26 cellular contexts compared by ENCODE assay signal in the genomic region with DNA sequence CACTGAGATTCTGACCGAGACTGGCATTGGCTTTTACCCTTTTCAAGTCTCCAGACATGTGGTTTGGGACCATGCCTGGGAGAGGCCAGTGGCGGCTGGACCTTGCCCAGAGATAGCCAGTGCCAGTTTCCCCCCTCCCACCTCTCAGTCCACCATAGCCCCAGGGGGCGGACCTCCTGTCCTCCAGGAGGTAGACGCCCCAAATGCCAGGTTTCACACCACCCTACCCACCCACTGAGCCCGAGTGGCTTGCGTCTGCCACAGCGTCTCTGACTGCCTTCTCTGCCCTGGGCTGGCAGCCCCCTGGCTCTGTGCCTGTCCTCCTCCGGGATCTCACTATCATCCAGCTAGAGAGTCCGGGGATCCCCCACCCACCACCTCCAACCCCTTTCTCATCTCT. TPM values are rescaled to one million over a fixed set of nuclear protein-coding genes. Genes with fewer than 3 reads are reported as not detected.
DNase-seq lines count a peak whose midpoint lies in the region; ATAC-seq and TF ChIP-seq lines count a peak whose summit lies in the region.
"Had no signal": no experiment of that assay in that cellular context is flagged by ENCODE, and none has a peak within 500 bp of the region (broad histone marks: within the 10 kb centered on the region; RNA-seq: fewer than 3 reads in every experiment).

No MANE protein-coding gene starts in this region.

- H3K4me2 ChIP-seq in hepatocyte: no peak overlapping the region

- H3K27ac Mint-ChIP-seq in activated T-cell treated with anti-CD3 and anti-CD28 coated beads, Interleukin-2, amount 50 U/mL, for 24 hours: peak overlapping the region; percentile 64
- peak overlapping the region; percentile 72 for H3K27ac Mint-ChIP-seq in activated T-helper 17 cell treated with anti-CD3 and anti-CD28 coated beads, Interleukin-2, amount 50 U/mL, for 72 hours
- H3K27ac Mint-ChIP-seq in naive thymus-derived CD4-positive, alpha-beta T cell: peak overlapping the region in 4 of 9 donors; percentile 39 to 79 (median 56)
- no peak overlapping the region for H3K27ac Mint-ChIP-seq in stimulated activated naive CD8-positive, alpha-beta T cell treated with anti-CD3 and anti-CD28 coated beads, Interleukin-15, amount 100 ng/mL, for 72 hours

- 77% methylated on average over 9 of the region's 9 CpGs for WGBS in hepatocyte (ENCODE audit: low lambda C conversion rate, missing lambda C conversion rate)

- no peaks in the 10 kb centered on the region for H3K27me3 ChIP-seq in naive thymus-derived CD4-positive, alpha-beta T cell (ENCODE audit: control insufficient read depth in 2 of 2, insufficient read depth in 2 of 2, low read length in 2 of 2)
- H3K27me3 ChIP-seq in hepatocyte: no peaks in the 10 kb centered on the region

- TF ChIP-seq CTCF in hepatocyte (IDR thresholded peaks at IDR 0.05; ENCODE audit: poor library complexity): no peak

- no peak for DNase-seq in activated T-cell treated with anti-CD3 and anti-CD28 coated beads, Interleukin-2, amount 50 U/mL, for 24 hours
- DNase-seq in activated T-cell treated with anti-CD3 and anti-CD28 coated beads, Interleukin-2, amount 50 U/mL, for 48 hours: no peak
- DNase-seq in naive thymus-derived CD4-positive, alpha-beta T cell: no peak
- DNase-seq in stimulated activated naive CD8-positive, alpha-beta T cell treated with anti-CD3 and anti-CD28 coated beads, Interleukin-15, amount 100 ng/mL, for 72 hours: no peak
- DNase-seq in NOMO-1 (lab: John Stamatoyannopoulos, UW; ENCODE audit: unreplicated experiment in 2 of 2): no peak
- DNase-seq in MV-4-11 (lab: John Stamatoyannopoulos, UW): no peak
- no peak for DNase-seq in hepatocyte (ENCODE audit: low spot score)
- DNase-seq: activated CD4-positive, alpha-beta T cell treated with anti-CD3 and anti-CD28 coated beads, Interleukin-2, amount 50 U/mL, for 48 hours; activated CD4-positive, CD25-positive, alpha-beta regulatory T cell; activated gamma-delta T cell treated with Interleukin-2 at 50 U/mL for 16 hours; activated T-cell treated with anti-CD3 and anti-CD28 coated beads for 4 hours; BE2C; H9; Kasumi-1; left ventricle myocardium inferior; NCI-H1092; NCI-H1930; NCI-H82; psoas muscle; stimulated activated CD8-positive, alpha-beta memory T cell treated with anti-CD3 and anti-CD28 coated beads, Interleukin-4, amount 100 ng/mL, for 48 hours; T1000 had no signal

- no peaks in the 10 kb centered on the region for H4K20me1 ChIP-seq in hepatocyte (ENCODE audit: insufficient read depth, poor library complexity, severe bottlenecking)

- H3K36me3 ChIP-seq in naive thymus-derived CD4-positive, alpha-beta T cell (ENCODE audit: control insufficient read depth in 2 of 3, insufficient read depth in 3 of 3, low read length in 3 of 3): peaks cover 0 to 7% (median 0%) of the 10 kb centered on the region in 3 experiments
- H3K36me3 ChIP-seq in hepatocyte (replicated peaks; ENCODE audit: insufficient read depth, low read depth): no peaks in the 10 kb centered on the region
- H3K36me3 ChIP-seq: BE2C, gastroesophageal sphincter, left ventricle myocardium inferior had no signal

- intact Hi-C loops in naive thymus-derived CD4-positive, alpha-beta T cell (cut with micrococcal nuclease): no loop called here

- H3K4me3 ChIP-seq in naive thymus-derived CD4-positive, alpha-beta T cell (ENCODE audit: low read length): no peak overlapping the region
- H3K4me3 ChIP-seq in hepatocyte: no peak overlapping the region
- H3K4me3 ChIP-seq: coronary artery, gastroesophageal sphincter, left ventricle myocardium inferior, psoas muscle had no signal

- H3K4me1 Mint-ChIP-seq in activated T-cell treated with anti-CD3 and anti-CD28 coated beads, Interleukin-2, amount 50 U/mL, for 24 hours (ENCODE audit: low read depth): peaks cover 68% of the 10 kb centered on the region
- H3K4me1 Mint-ChIP-seq in activated T-helper 17 cell treated with anti-CD3 and anti-CD28 coated beads, Interleukin-2, amount 50 U/mL, for 72 hours: peaks cover 32% of the 10 kb centered on the region
- peaks cover 30 to 85% (median 74%) of the 10 kb centered on the region in 7 donors for H3K4me1 Mint-ChIP-seq in naive thymus-derived CD4-positive, alpha-beta T cell
- peaks cover 72% of the 10 kb centered on the region for H3K4me1 Mint-ChIP-seq in stimulated activated naive CD8-positive, alpha-beta T cell treated with anti-CD3 and anti-CD28 coated beads, Interleukin-15, amount 100 ng/mL, for 72 hours

- ATAC-seq in activated T-helper 17 cell treated with anti-CD3 and anti-CD28 coated beads, Interleukin-2, amount 50 U/mL, for 72 hours (replicated peaks): peak; percentile 14
- peak; percentile 18 for ATAC-seq in naive thymus-derived CD4-positive, alpha-beta T cell
- ATAC-seq in stimulated activated naive CD8-positive, alpha-beta T cell treated with anti-CD3 and anti-CD28 coated beads, Interleukin-15, amount 100 ng/mL, for 72 hours: peak; percentile 47
- ATAC-seq: gastroesophageal sphincter, psoas muscle had no signal

- H3K4me3 Mint-ChIP-seq in activated T-cell treated with anti-CD3 and anti-CD28 coated beads, Interleukin-2, amount 50 U/mL, for 24 hours: no peak overlapping the region
- H3K4me3 Mint-ChIP-seq in activated T-helper 17 cell treated with anti-CD3 and anti-CD28 coated beads, Interleukin-2, amount 50 U/mL, for 72 hours: no peak overlapping the region
- peak overlapping the region in 3 of 10 donors; percentile 14 to 64 (median 45) for H3K4me3 Mint-ChIP-seq in naive thymus-derived CD4-positive, alpha-beta T cell
- H3K4me3 Mint-ChIP-seq in stimulated activated naive CD8-positive, alpha-beta T cell treated with anti-CD3 and anti-CD28 coated beads, Interleukin-15, amount 100 ng/mL, for 72 hours: no peak overlapping the region
- H3K4me3 Mint-ChIP-seq: H9, neural crest cell had no signal

- peaks cover 31 to 51% of the 10 kb centered on the region in 2 donors for H3K4me1 ChIP-seq in naive thymus-derived CD4-positive, alpha-beta T cell (ENCODE audit: control insufficient read depth in 2 of 2, insufficient read depth in 2 of 2, low read length in 2 of 2)
- no peaks in the 10 kb centered on the region for H3K4me1 ChIP-seq in hepatocyte (ENCODE audit: insufficient read depth)
- H3K4me1 ChIP-seq: BE2C, gastroesophageal sphincter, psoas muscle had no signal

- peaks cover 21% of the 10 kb centered on the region for H3K36me3 Mint-ChIP-seq in activated T-cell treated with anti-CD3 and anti-CD28 coated beads, Interleukin-2, amount 50 U/mL, for 24 hours (ENCODE audit: low read depth)
- H3K36me3 Mint-ChIP-seq in activated T-helper 17 cell treated with anti-CD3 and anti-CD28 coated beads, Interleukin-2, amount 50 U/mL, for 72 hours (ENCODE audit: low read depth): peaks cover 9% of the 10 kb centered on the region
- peaks cover 3 to 27% (median 9%) of the 10 kb centered on the region in 5 donors for H3K36me3 Mint-ChIP-seq in naive thymus-derived CD4-positive, alpha-beta T cell

- H3K9me3 Mint-ChIP-seq in activated T-cell treated with anti-CD3 and anti-CD28 coated beads, Interleukin-2, amount 50 U/mL, for 24 hours: no peaks in the 10 kb centered on the region
- no peaks in the 10 kb centered on the region for H3K9me3 Mint-ChIP-seq in activated T-helper 17 cell treated with anti-CD3 and anti-CD28 coated beads, Interleukin-2, amount 50 U/mL, for 72 hours
- peaks cover 0 to 7% (median 0%) of the 10 kb centered on the region in 11 donors for H3K9me3 Mint-ChIP-seq in naive thymus-derived CD4-positive, alpha-beta T cell
- peaks cover 7 to 10% of the 10 kb centered on the region in 2 donors for H3K9me3 Mint-ChIP-seq in stimulated activated naive CD8-positive, alpha-beta T cell treated with anti-CD3 and anti-CD28 coated beads, Interleukin-15, amount 100 ng/mL, for 72 hours
- H3K9me3 Mint-ChIP-seq: neural crest cell had no signal

- H2AFZ ChIP-seq in hepatocyte: no peak overlapping the region

- H3K27ac ChIP-seq in naive thymus-derived CD4-positive, alpha-beta T cell (ENCODE audit: low read depth, low read length): no peak overlapping the region
- H3K27ac ChIP-seq in hepatocyte: no peak overlapping the region
- H3K27ac ChIP-seq: coronary artery, gastroesophageal sphincter, left ventricle myocardium inferior, psoas muscle had no signal

- CTCF ChIA-PET in naive thymus-derived CD4-positive, alpha-beta T cell (lab: Charles Lee): interaction anchor here (1.2 kb wide), 1 partner anchor 13 kb away, joined by 3 read pairs; no protein-coding TSS in a partner anchor

- H3K27me3 Mint-ChIP-seq in activated T-cell treated with anti-CD3 and anti-CD28 coated beads, Interleukin-2, amount 50 U/mL, for 24 hours: no peaks in the 10 kb centered on the region
- no peaks in the 10 kb centered on the region for H3K27me3 Mint-ChIP-seq in activated T-helper 17 cell treated with anti-CD3 and anti-CD28 coated beads, Interleukin-2, amount 50 U/mL, for 72 hours
- H3K27me3 Mint-ChIP-seq in naive thymus-derived CD4-positive, alpha-beta T cell: no peaks in the 10 kb centered on the region
- no peaks in the 10 kb centered on the region for H3K27me3 Mint-ChIP-seq in stimulated activated naive CD8-positive, alpha-beta T cell treated with anti-CD3 and anti-CD28 coated beads, Interleukin-15, amount 100 ng/mL, for 72 hours

- H3K9me2 ChIP-seq in hepatocyte (replicated peaks; ENCODE audit: insufficient read depth): no peaks in the 10 kb centered on the region

- H3K9me3 ChIP-seq in naive thymus-derived CD4-positive, alpha-beta T cell (ENCODE audit: control insufficient read depth in 2 of 3, low read length in 3 of 3): no peaks in the 10 kb centered on the region
- H3K9me3 ChIP-seq in hepatocyte (ENCODE audit: low read depth): no peaks in the 10 kb centered on the region
- H3K9me3 ChIP-seq: BE2C, gastroesophageal sphincter, left ventricle myocardium inferior, psoas muscle had no signal

- POLR2A ChIA-PET in naive thymus-derived CD4-positive, alpha-beta T cell (lab: Charles Lee): no interaction called here

- H3K79me2 ChIP-seq in hepatocyte: no peaks in the 10 kb centered on the region

RNA-seq across cellular contexts. Expression of gene INPP5D, which starts 47.8 kb away (rescaled TPM):
- total RNA-seq in activated T-helper 17 cell treated with anti-CD3 and anti-CD28 coated beads, Interleukin-2, amount 50 U/mL, for 72 hours: 10 to 100 TPM; 81.6 to 89.8 TPM
- total RNA-seq in naive thymus-derived CD4-positive, alpha-beta T cell: 100 to 1,000 TPM; 106 to 232 (median 126) TPM
- 100 to 1,000 TPM in 1 of 2 donors, 10 to 100 TPM in 1; 41.0 to 122 TPM for polyA plus RNA-seq in naive thymus-derived CD4-positive, alpha-beta T cell
- 2.9 and 5.2 TPM in 2 replicates for total RNA-seq in hepatocyte
- 3.3 and 4.9 TPM in 2 replicates for polyA plus RNA-seq in hepatocyte
- total RNA-seq: Daoy had no signal

Comparison
In these comparisons a context has a peak if more than half of its experiments do, and no peak if none do; other contexts are left out.
1. H3K27ac Mint-ChIP-seq: peak in activated T-cell treated with anti-CD3 and anti-CD28 coated beads, Interleukin-2, amount 50 U/mL, for 24 hours (single experiment) and activated T-helper 17 cell treated with anti-CD3 and anti-CD28 coated beads, Interleukin-2, amount 50 U/mL, for 72 hours (single experiment); none in stimulated activated naive CD8-positive, alpha-beta T cell treated with anti-CD3 and anti-CD28 coated beads, Interleukin-15, amount 100 ng/mL, for 72 hours (0 of 2).
2. RNA of gene INPP5D, which starts 47.8 kb away (total RNA-seq): 106 to 232 TPM in naive thymus-derived CD4-positive, alpha-beta T cell and 81.6 to 89.8 TPM in activated T-helper 17 cell treated with anti-CD3 and anti-CD28 coated beads, Interleukin-2, amount 50 U/mL, for 72 hours; 2.9 to 5.2 TPM in hepatocyte; every median in the first group is over 10 times any median in the second.
3. Peak in every context shown above with its lines, with median percentiles within 50 percentile points of each other: ATAC-seq.